ENCODE assay signal across 1 cellular context in the genomic region with DNA sequence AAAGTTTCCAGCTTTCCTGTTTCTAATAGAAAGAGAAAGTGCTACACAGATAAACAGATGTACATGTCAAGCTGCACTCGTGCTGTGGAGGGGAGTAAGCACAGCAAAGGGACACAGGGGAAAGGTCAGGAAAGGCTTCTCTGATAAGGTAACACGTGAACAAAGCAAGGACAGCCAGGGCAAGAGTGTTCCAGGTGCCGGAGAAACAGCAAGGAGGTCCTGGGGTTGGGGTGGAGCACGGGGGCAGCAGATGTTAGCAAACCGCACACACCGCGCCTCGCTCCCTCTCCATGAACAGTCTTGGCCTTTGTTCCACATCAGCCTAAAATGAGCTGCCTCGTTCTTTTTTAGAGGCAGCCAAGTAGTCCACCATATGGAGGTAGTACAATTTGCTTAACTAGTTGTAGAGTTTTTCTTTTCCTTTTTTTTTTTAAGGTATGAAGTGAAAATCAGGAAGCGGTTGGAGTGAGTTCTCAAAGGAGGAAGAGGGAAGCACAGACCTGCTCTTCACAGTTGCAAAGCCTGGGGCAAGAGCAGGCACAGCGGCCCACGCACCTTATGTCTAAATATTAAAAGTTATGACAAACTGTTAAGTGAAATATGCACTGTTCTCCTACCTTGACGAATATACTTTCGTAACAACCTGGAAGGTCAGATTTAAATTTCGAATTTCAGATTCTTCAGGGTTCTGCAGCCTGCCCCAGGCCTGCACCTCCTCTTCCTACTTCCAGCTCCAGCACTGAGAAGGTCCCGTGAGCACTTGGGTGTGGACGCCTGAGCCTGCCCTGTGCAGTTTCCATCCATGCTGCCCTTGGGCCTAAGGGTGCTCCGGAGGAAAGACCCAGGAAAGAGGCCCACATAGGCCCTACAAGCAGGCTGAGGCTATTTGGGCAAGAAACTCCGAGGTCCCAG.
TF ChIP-seq lines count a peak whose summit lies in the region.

No MANE protein-coding gene starts in this region.

TF ChIP-seq in IMR-90, 13 proteins besides CTCF, POLR2A, EP300 and RAD21:
- TF ChIP-seq FOS (IDR thresholded peaks at IDR 0.05; ENCODE audit: low read depth, low read length): no peak
TF ChIP-seq in IMR-90: peak in this region for 0.
